In the genomic region with DNA sequence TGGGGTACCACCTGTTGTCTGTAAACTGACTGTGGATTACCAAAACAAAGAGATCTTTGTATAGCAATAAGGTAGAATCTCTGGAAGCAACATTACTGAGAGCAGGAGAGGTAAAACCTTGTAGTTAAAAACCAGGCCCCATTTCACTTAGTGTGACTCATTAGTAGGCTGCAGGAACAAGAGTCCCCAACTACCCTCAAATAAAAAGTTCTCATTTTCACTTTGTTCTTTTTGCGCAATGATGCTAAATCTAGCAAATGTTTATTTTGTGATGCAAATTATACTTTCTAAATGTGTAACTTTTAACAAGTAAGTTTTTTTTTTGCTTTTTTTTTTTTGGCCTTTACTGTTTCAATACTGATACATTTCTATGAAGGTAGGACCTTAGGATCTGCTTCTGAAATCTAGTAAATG, we compare ENCODE assay signal across 11 cellular contexts.
DNase-seq lines count a peak whose midpoint lies in the region; ATAC-seq and FAIRE-seq lines count a peak whose summit lies in the region.
"Had no signal": no experiment of that assay in that cellular context is flagged by ENCODE, and none has a peak within 500 bp of the region (broad histone marks: within the 10 kb centered on the region; RNA-seq: fewer than 3 reads in every experiment).

No MANE protein-coding gene starts in this region.

- no peak overlapping the region for H3K4me3 ChIP-seq in neuronal stem cell (ENCODE audit: low read length in 2 of 2)
- H3K4me3 ChIP-seq: GM23248 had no signal

- H4K8ac ChIP-seq in neuronal stem cell (ENCODE audit: low read depth, low read length) = no peak overlapping the region

- no peak overlapping the region for H2AK5ac ChIP-seq in neuronal stem cell (ENCODE audit: low read depth, low read length)

- H4K91ac ChIP-seq in neuronal stem cell (ENCODE audit: low read depth, low read length, poor library complexity) = no peak overlapping the region

- intact Hi-C loops in sciatic nerve (cut with DNase I) (no loop called here), posterior vena cava (cut with DNase I) (no loop called here)

- no peaks in the 10 kb centered on the region for H3K27me3 ChIP-seq in neuronal stem cell (ENCODE audit: control insufficient read depth in 3 of 3, insufficient read depth in 3 of 3, low read depth in 1 of 3, low read length in 3 of 3)

- no peak overlapping the region for H3K18ac ChIP-seq in neuronal stem cell (ENCODE audit: low read length)

- H3K4me1 ChIP-seq in neuronal stem cell (ENCODE audit: control insufficient read depth in 2 of 2, insufficient read depth in 1 of 2, low read depth in 1 of 2, low read length in 2 of 2) = no peaks in the 10 kb centered on the region

- ATAC-seq in GM19463 (IDR thresholded peaks at IDR 0.05; ENCODE audit: unreplicated experiment) (peak; percentile 96), HG02943 (IDR thresholded peaks at IDR 0.05; ENCODE audit: low read depth, unreplicated experiment) (peak; percentile 65), sciatic nerve (no peak)
- ATAC-seq: CD8-positive, alpha-beta T cell had no signal

- WGBS in neuronal stem cell (ENCODE audit: extremely low coverage in 2 of 2, insufficient read length in 2 of 2, insufficient replicate concordance in 1 of 2), 2 donors = no CpG with 5 or more reads among the region's 1 CpG

- H3K4ac ChIP-seq in neuronal stem cell (ENCODE audit: low read length) = no peak overlapping the region

- no peak overlapping the region for H3K27ac ChIP-seq in neuronal stem cell (replicated peaks; ENCODE audit: low read length)
- H3K27ac ChIP-seq: GM23248 had no signal

- no peaks in the 10 kb centered on the region for H3K79me1 ChIP-seq in neuronal stem cell (ENCODE audit: low read depth, low read length)

- no peak overlapping the region for H2BK12ac ChIP-seq in neuronal stem cell (ENCODE audit: low read length)

- H2BK120ac ChIP-seq in neuronal stem cell (ENCODE audit: low read depth, low read length) = no peak overlapping the region

- no peak overlapping the region for H3K9ac ChIP-seq in neuronal stem cell (ENCODE audit: low read depth, low read length, poor library complexity)
- H3K9ac ChIP-seq: GM23248 had no signal

- H3K4me2 ChIP-seq in neuronal stem cell (ENCODE audit: insufficient read depth, low read length, poor library complexity, severe bottlenecking) = no peak overlapping the region

- H2AFZ ChIP-seq in neuronal stem cell (ENCODE audit: low read length) = no peak overlapping the region
- H2AFZ ChIP-seq: GM23248 had no signal

- H3K36me3 ChIP-seq in neuronal stem cell (replicated peaks in 1 of 2; ENCODE audit: control insufficient read depth in 2 of 2, insufficient read depth in 2 of 2, low read length in 2 of 2) = peaks cover 13 to 85% of the 10 kb centered on the region in 2 donors

- H3K9me3 ChIP-seq in neuronal stem cell (replicated peaks in 1 of 2; ENCODE audit: control insufficient read depth in 2 of 2, insufficient read depth in 1 of 2, low read depth in 1 of 2, low read length in 2 of 2) = peaks cover 0 to 5% of the 10 kb centered on the region in 2 donors

- FAIRE-seq in GM18507 (lab: Jason Lieb, UNC) = peak; percentile 73

- no peak overlapping the region for H3K14ac ChIP-seq in neuronal stem cell (ENCODE audit: low read length)

- H2BK5ac ChIP-seq in neuronal stem cell (ENCODE audit: low read length) = no peak overlapping the region

- no peak overlapping the region for H2BK15ac ChIP-seq in neuronal stem cell (ENCODE audit: low read length)

- no peak overlapping the region for H3K23ac ChIP-seq in neuronal stem cell (ENCODE audit: low read depth, low read length, poor library complexity)

- DNase-seq in GM18507 (ENCODE audit: extremely low spot score, insufficient read length, low read depth) (no peak), MV-4-11 (lab: John Stamatoyannopoulos, UW) (peak; percentile 80), neuronal stem cell (ENCODE audit: low spot score) (no peak), sciatic nerve (ENCODE audit: low spot score) (no peak), posterior vena cava (ENCODE audit: low spot score) (no peak), NCI-H2227 treated with DMSO at 0.1 percent for 48 hours (lab: John Stamatoyannopoulos, UW) (no peak)
- DNase-seq: activated naive CD8-positive, alpha-beta T cell treated with anti-CD3 and anti-CD28 coated beads for 36 hours; CD8-positive, alpha-beta T cell; GM23248 had no signal
